Comparison of ENCODE assay signal across 21 cellular contexts in the genomic region with DNA sequence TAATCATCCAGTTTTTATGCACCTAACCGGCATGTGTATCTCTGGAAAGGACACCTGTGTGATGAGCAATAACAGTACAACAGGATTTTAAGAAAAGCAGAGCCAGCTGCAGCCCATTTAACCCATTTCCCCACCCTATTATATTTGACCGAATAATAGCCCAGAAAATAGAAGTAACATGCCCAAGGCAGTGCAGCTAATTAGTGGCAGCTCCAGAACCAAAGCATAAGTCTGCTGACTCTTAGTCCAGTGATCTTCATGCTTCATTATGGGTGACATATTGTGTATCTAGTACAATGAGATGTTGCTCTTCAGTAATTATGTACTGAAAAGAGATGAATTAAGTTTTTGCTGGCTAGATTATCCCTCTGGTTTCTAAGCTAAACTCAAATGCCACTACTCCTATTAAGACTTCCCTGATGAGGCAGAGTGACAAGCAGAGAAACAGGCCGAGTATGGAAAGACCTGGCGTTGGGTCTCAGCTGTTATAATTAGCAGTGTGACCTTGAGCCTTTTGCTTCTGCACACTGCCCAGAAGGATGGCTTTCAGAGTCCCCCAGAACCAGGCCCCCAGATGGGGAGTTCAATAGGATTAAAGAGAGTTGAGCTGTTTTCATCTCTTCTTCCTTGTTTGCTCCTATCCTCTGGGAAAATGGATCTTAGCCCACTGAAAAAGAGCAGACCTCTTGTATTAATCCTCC. TPM values are rescaled to one million over a fixed set of nuclear protein-coding genes. Genes with fewer than 3 reads are reported as not detected.
A peak's percentile ranks its signal among the peaks of the same experiment; 100 is the strongest.
DNase-seq lines count a peak whose midpoint lies in the region; FAIRE-seq and TF ChIP-seq lines count a peak whose summit lies in the region.
"Had no signal": no experiment of that assay in that cellular context is flagged by ENCODE, and none has a peak within 500 bp of the region (broad histone marks: within the 10 kb centered on the region; RNA-seq: fewer than 3 reads in every experiment).

No MANE protein-coding gene starts in this region.

- TF ChIP-seq POLR2A in GM12892 (IDR thresholded peaks at IDR 0.05; ENCODE audit: low read depth, low read length), result no peak

- no peaks in the 10 kb centered on the region for H3K27me3 ChIP-seq in BLaER1 treated with 17β-estradiol and CSF1 and Interleukin-3, amounts not matched to agents 10 nM and 100 nM
- H3K27me3 ChIP-seq in SJCRH30, result no peaks in the 10 kb centered on the region
- H3K27me3 ChIP-seq in cardiac muscle cell, result no peaks in the 10 kb centered on the region

- H3K4me1 ChIP-seq in BLaER1 treated with 17β-estradiol and CSF1 and Interleukin-3, amounts not matched to agents 10 nM and 100 nM, result peaks cover 5 to 12% (median 9%) of the 10 kb centered on the region in 10 experiments; a peak in 15 of 20 replicates
- H3K4me1 ChIP-seq in SJCRH30, result peaks cover 32% of the 10 kb centered on the region
- H3K4me1 ChIP-seq in cardiac muscle cell (ENCODE audit: low read depth), result peaks cover 18% of the 10 kb centered on the region
- H3K4me1 ChIP-seq: A549 had no signal

- H3K4me3 Mint-ChIP-seq in neural crest cell, result no peak overlapping the region
- H3K4me3 Mint-ChIP-seq: activated B cell treated with CpG ODN at 0.5 μM for 24 hours; CD8-positive, alpha-beta memory T cell; central memory CD8-positive, alpha-beta T cell; H9; naive thymus-derived CD4-positive, alpha-beta T cell; T-helper 17 cell; type B pancreatic cell had no signal

- H3K9me3 ChIP-seq in BLaER1 treated with 17β-estradiol and CSF1 and Interleukin-3, amounts not matched to agents 10 nM and 100 nM (replicated peaks in 1 of 11), result no peaks in the 10 kb centered on the region
- H3K9me3 ChIP-seq in SJCRH30 (replicated peaks), result no peaks in the 10 kb centered on the region
- no peaks in the 10 kb centered on the region for H3K9me3 ChIP-seq in cardiac muscle cell (ENCODE audit: low read depth)
- H3K9me3 ChIP-seq: A549 had no signal

- H3K36me3 Mint-ChIP-seq in neural crest cell (ENCODE audit: low read depth), result peaks cover 38% of the 10 kb centered on the region

- no peak overlapping the region for H3K9ac ChIP-seq in BLaER1 treated with 17β-estradiol and CSF1 and Interleukin-3, amounts not matched to agents 10 nM and 100 nM

- H3K4me1 Mint-ChIP-seq in neural crest cell, result peaks cover 29% of the 10 kb centered on the region
- H3K4me1 Mint-ChIP-seq: activated B cell treated with CpG ODN at 0.5 μM for 24 hours; CD8-positive, alpha-beta memory T cell; central memory CD8-positive, alpha-beta T cell; H9 had no signal

- peaks cover 0 to 45% (median 29%) of the 10 kb centered on the region in 11 experiments; a peak in 16 of 22 replicates for H3K36me3 ChIP-seq in BLaER1 treated with 17β-estradiol and CSF1 and Interleukin-3, amounts not matched to agents 10 nM and 100 nM
- H3K36me3 ChIP-seq in SJCRH30 (no peaks in the 10 kb centered on the region), cardiac muscle cell (no peaks in the 10 kb centered on the region)

- H3K27ac ChIP-seq in BLaER1 treated with 17β-estradiol and CSF1 and Interleukin-3, amounts not matched to agents 10 nM and 100 nM, result no peak overlapping the region
- peak overlapping the region; percentile 65 for H3K27ac ChIP-seq in SJCRH30
- peak overlapping the region; percentile 83 for H3K27ac ChIP-seq in cardiac muscle cell
- H3K27ac ChIP-seq: A549 had no signal

- DNase-seq in SJCRH30 (peak in 1 of 2 experiments; percentile 28), cardiac muscle cell (ENCODE audit: low read depth in 1 of 2, low spot score in 1 of 2) (peak in 1 of 2 donors; percentile 30), neural crest cell (ENCODE audit: low read depth, low spot score) (no peak), NCI-H1436 (lab: John Stamatoyannopoulos, UW) (no peak), GM12892 (ENCODE audit: insufficient read length) (no peak), AG08395 (ENCODE audit: low spot score) (no peak)
- no peak for DNase-seq in stimulated activated CD8-positive, alpha-beta memory T cell treated with anti-CD3 and anti-CD28 coated beads, Interleukin-4, amount 100 ng/mL, for 48 hours
- DNase-seq: activated B cell treated with CpG ODN at 0.5 μM for 24 hours; CD8-positive, alpha-beta memory T cell; effector memory CD4-positive, alpha-beta T cell; H9; naive thymus-derived CD4-positive, alpha-beta T cell; NCI-H1436 treated with DMSO at 0.1 percent for 48 hours; SHP77 treated with DMSO at 0.1 percent for 48 hours; stimulated activated CD4-positive, alpha-beta T cell treated with anti-CD3 and anti-CD28 coated beads, Interleukin-15, amount 100 ng/mL, for 24 hours; stimulated activated naive CD4-positive, alpha-beta T cell treated with Interleukin-2 at 50 U/mL for 16 hours; T-helper 17 cell had no signal

- H3K4me2 ChIP-seq in BLaER1 treated with 17β-estradiol and CSF1 and Interleukin-3, amounts not matched to agents 10 nM and 100 nM, result peak overlapping the region in 8 of 11 experiments; percentile 10 to 38 (median 30); a peak in 8 of 22 replicates
- H3K4me2 ChIP-seq: A549 had no signal

- no peak overlapping the region for H3K4me3 ChIP-seq in BLaER1 treated with 17β-estradiol and CSF1 and Interleukin-3, amounts not matched to agents 10 nM and 100 nM
- H3K4me3 ChIP-seq in SJCRH30 (no peak overlapping the region), cardiac muscle cell (no peak overlapping the region)
- H3K4me3 ChIP-seq: A549 had no signal

- no peak for TF ChIP-seq CTCF in cardiac muscle cell (IDR thresholded peaks at IDR 0.05; ENCODE audit: low read depth, low read length)
- TF ChIP-seq CTCF in neural crest cell (conservative IDR thresholded peaks at IDR 0.05), result no peak

- no peak for FAIRE-seq in GM12892 (lab: Jason Lieb, UNC)
- FAIRE-seq: A549 had no signal

- peaks cover 4% of the 10 kb centered on the region for H3K9me3 Mint-ChIP-seq in neural crest cell
- H3K9me3 Mint-ChIP-seq: activated B cell treated with CpG ODN at 0.5 μM for 24 hours; CD8-positive, alpha-beta memory T cell; central memory CD8-positive, alpha-beta T cell; H9; type B pancreatic cell had no signal

- H4K20me1 ChIP-seq in BLaER1 treated with 17β-estradiol and CSF1 and Interleukin-3, amounts not matched to agents 10 nM and 100 nM, result no peaks in the 10 kb centered on the region

- no peaks in the 10 kb centered on the region for H3K27me3 Mint-ChIP-seq in neural crest cell (ENCODE audit: low read depth)
- H3K27me3 Mint-ChIP-seq: activated B cell treated with CpG ODN at 0.5 μM for 24 hours; CD8-positive, alpha-beta memory T cell; central memory CD8-positive, alpha-beta T cell; naive thymus-derived CD4-positive, alpha-beta T cell; T-helper 17 cell; type B pancreatic cell had no signal

- peak overlapping the region; percentile 46 for H3K27ac Mint-ChIP-seq in neural crest cell (ENCODE audit: unreplicated experiment)
- H3K27ac Mint-ChIP-seq: activated B cell treated with CpG ODN at 0.5 μM for 24 hours; naive thymus-derived CD4-positive, alpha-beta T cell; T-helper 17 cell; type B pancreatic cell had no signal

RNA-seq across cellular contexts. Expression of a gene that starts 10.7 kb away (rescaled TPM):
- 16.1 and 16.9 TPM in 2 replicates for total RNA-seq in SJCRH30 (2014; rRNA removed; shearing (Covaris generic))
- total RNA-seq in cardiac muscle cell (3.7 and 4.6 TPM in 2 replicates), neural crest cell (7.7 and 8.7 TPM in 2 replicates)
- 0.91 and 3.2 TPM in 2 replicates for polyA plus RNA-seq in cardiac muscle cell
- polyA plus RNA-seq in GM12892 (2012; ENCODE audit: missing spikeins), result 1.5 TPM

RNA-seq across cellular contexts. Expression of a gene that starts 45.9 kb away (rescaled TPM):
- 7.4 and 9.5 TPM in 2 replicates for total RNA-seq in SJCRH30 (2014; rRNA removed; shearing (Covaris generic))
- 29.4 and 40.5 TPM in 2 replicates for total RNA-seq in cardiac muscle cell
- polyA plus RNA-seq in cardiac muscle cell, result 36.2 and 37.0 TPM in 2 replicates
- 14.3 and 16.1 TPM in 2 replicates for total RNA-seq in neural crest cell
- 9.5 TPM for polyA plus RNA-seq in GM12892 (2012; ENCODE audit: missing spikeins)

Comparison
In these comparisons a context has a peak if more than half of its experiments do, and no peak if none do; other contexts are left out.
1. H3K27ac ChIP-seq: peak in SJCRH30 (single experiment) and cardiac muscle cell (single experiment); none in BLaER1 treated with 17β-estradiol and CSF1 and Interleukin-3, amounts not matched to agents 10 nM and 100 nM (0 of 11).